ENCODE assay signal across 22 cellular contexts in the genomic region with DNA sequence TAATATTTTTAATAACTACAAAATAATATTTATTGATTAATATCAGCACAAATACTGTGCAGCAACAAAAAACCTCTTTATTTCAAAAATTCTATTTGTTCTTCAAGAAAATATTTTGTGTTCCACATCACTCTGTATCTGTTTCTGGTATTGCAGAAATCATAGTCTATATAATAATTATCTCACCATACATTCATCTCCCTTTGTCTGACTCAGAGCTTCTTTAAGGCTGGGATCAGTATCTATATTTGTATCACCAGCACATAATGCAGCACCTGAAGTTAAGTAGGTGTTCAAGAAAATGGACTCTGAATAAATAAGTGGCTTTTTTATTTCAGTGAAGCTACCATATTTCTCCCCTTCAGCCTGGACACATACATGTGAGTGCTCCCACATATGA. TPM values are rescaled to one million over a fixed set of nuclear protein-coding genes. Genes with fewer than 3 reads are reported as not detected.
"Had no signal": no experiment of that assay in that cellular context is flagged by ENCODE, and none has a peak within 500 bp of the region (broad histone marks: within the 10 kb centered on the region; RNA-seq: fewer than 3 reads in every experiment).

No MANE protein-coding gene starts in this region.

- ATAC-seq: body of pancreas, left cardiac atrium, T-cell had no signal

- H3K9me3 Mint-ChIP-seq: activated B cell treated with CpG ODN at 0.5 μM for 24 hours; activated CD4-positive, alpha-beta memory T cell treated with anti-CD3 and anti-CD28 coated beads for 36 hours; activated naive CD8-positive, alpha-beta T cell treated with anti-CD3 and anti-CD28 coated beads, Interleukin-2, amount 10 ng/mL, durations not matched to agents 7 days and 5 days; endodermal cell; nephron had no signal

- H3K9me3 ChIP-seq: body of pancreas, colonic mucosa had no signal

- DNase-seq: activated B cell treated with CpG ODN at 0.5 μM for 24 hours; activated CD4-positive, alpha-beta memory T cell treated with anti-CD3 and anti-CD28 coated beads for 36 hours; activated CD4-positive, alpha-beta T cell treated with anti-CD3 and anti-CD28 coated beads for 4 hours; activated naive CD4-positive, alpha-beta T cell treated with Interleukin-2 at 50 U/mL for 16 hours; activated naive CD8-positive, alpha-beta T cell treated with anti-CD3 and anti-CD28 coated beads, Interleukin-2, amount 10 ng/mL, durations not matched to agents 7 days and 5 days; activated T-cell treated with anti-CD3 and anti-CD28 coated beads, Interleukin-2, amount 50 U/mL, for 1 hour; amygdala; body of pancreas; central memory CD4-positive, alpha-beta T cell; colonic mucosa; endodermal cell; left cardiac atrium; posterior cingulate gyrus; stimulated activated CD4-positive, alpha-beta T cell treated with anti-CD3 and anti-CD28 coated beads, Interleukin-12 subunit alpha, Interleukin-12 subunit beta, amount 100 ng/mL, for 4 hours; stimulated activated CD4-positive, alpha-beta T cell treated with anti-CD3 and anti-CD28 coated beads, Interleukin-1b, Interleukin-23, amount 100 ng/mL, for 48 hours; stimulated activated CD8-positive, alpha-beta memory T cell treated with anti-CD3 and anti-CD28 coated beads, Interleukin-4, amount 100 ng/mL, for 48 hours; stimulated activated naive CD4-positive, alpha-beta T cell; T-cell; T-helper 9 cell had no signal

- H3K36me3 Mint-ChIP-seq: activated CD4-positive, alpha-beta memory T cell treated with anti-CD3 and anti-CD28 coated beads for 36 hours; T-cell had no signal

- H3K27ac ChIP-seq: body of pancreas, colonic mucosa had no signal

- H3K27ac Mint-ChIP-seq: activated B cell treated with CpG ODN at 0.5 μM for 24 hours; activated CD4-positive, alpha-beta memory T cell treated with anti-CD3 and anti-CD28 coated beads for 36 hours; activated naive CD8-positive, alpha-beta T cell treated with anti-CD3 and anti-CD28 coated beads, Interleukin-2, amount 10 ng/mL, durations not matched to agents 7 days and 5 days; activated T-helper 17 cell treated with anti-CD3 and anti-CD28 coated beads, Interleukin-2, amount 50 U/mL, for 72 hours; endodermal cell; nephron; T-cell had no signal

- H3K4me1 ChIP-seq: colonic mucosa had no signal

- H3K4me3 Mint-ChIP-seq: activated B cell treated with CpG ODN at 0.5 μM for 24 hours; activated CD4-positive, alpha-beta memory T cell treated with anti-CD3 and anti-CD28 coated beads for 36 hours; activated naive CD8-positive, alpha-beta T cell treated with anti-CD3 and anti-CD28 coated beads, Interleukin-2, amount 10 ng/mL, durations not matched to agents 7 days and 5 days; activated T-helper 17 cell treated with anti-CD3 and anti-CD28 coated beads, Interleukin-2, amount 50 U/mL, for 72 hours; endodermal cell; T-cell had no signal

- H3K4me3 ChIP-seq: body of pancreas, colonic mucosa had no signal

- H3K36me3 ChIP-seq: colonic mucosa had no signal

RNA-seq across cellular contexts. Expression of a gene that starts 1.6 kb away (rescaled TPM):
- total RNA-seq: activated B cell treated with CpG ODN at 0.5 μM for 24 hours; activated CD4-positive, alpha-beta memory T cell treated with anti-CD3 and anti-CD28 coated beads for 36 hours; activated naive CD8-positive, alpha-beta T cell treated with anti-CD3 and anti-CD28 coated beads, Interleukin-2, amount 10 ng/mL, durations not matched to agents 7 days and 5 days; activated T-helper 17 cell treated with anti-CD3 and anti-CD28 coated beads, Interleukin-2, amount 50 U/mL, for 72 hours; T-cell had no signal
- polyA plus RNA-seq: esophagus had no signal
